2 cellular contexts compared by ENCODE assay signal in the genomic region with DNA sequence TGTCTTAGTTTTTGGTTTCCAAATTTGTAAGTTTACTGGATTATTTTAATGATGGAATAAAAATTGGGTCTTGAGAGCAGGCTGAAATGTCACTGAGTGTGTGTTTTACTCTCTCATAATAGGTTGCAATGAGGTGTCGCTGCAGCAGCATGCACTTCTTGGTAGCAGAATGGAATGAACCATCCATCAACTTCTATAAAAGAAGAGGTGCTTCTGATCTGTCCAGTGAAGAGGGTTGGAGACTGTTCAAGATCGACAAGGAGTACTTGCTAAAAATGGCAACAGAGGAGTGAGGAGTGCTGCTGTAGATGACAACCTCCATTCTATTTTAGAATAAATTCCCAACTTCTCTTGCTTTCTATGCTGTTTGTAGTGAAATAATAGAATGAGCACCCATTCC.
TF ChIP-seq lines count a peak whose summit lies in the region.

No MANE protein-coding gene starts in this region.

TF ChIP-seq in HepG2, 621 proteins besides CTCF, POLR2A, EP300 and RAD21:
- TF ChIP-seq SNAPC2 (CRISPR knock-in tag; IDR thresholded peaks at IDR 0.05) (no peak), PRPF4 (IDR thresholded peaks at IDR 0.05; ENCODE audit: low read depth, low read length, poor library complexity, severe bottlenecking) (no peak), ZNF326 (CRISPR knock-in tag; IDR thresholded peaks at IDR 0.05; ENCODE audit: borderline replicate concordance) (no peak), HMGA1 (CRISPR knock-in tag; conservative IDR thresholded peaks at IDR 0.05) (no peak), ZNF383 (CRISPR knock-in tag; IDR thresholded peaks at IDR 0.05; ENCODE audit: borderline replicate concordance) (no peak), KAT7 (CRISPR knock-in tag; IDR thresholded peaks at IDR 0.05; ENCODE audit: borderline replicate concordance) (no peak), ADNP (CRISPR knock-in tag; IDR thresholded peaks at IDR 0.05) (no peak), ZNF12 (CRISPR knock-in tag; IDR thresholded peaks at IDR 0.05) (no peak), NFKBIZ (CRISPR knock-in tag; IDR thresholded peaks at IDR 0.05) (no peak), TBX3 (IDR thresholded peaks at IDR 0.05; ENCODE audit: borderline replicate concordance) (no peak), PCBP1 (IDR thresholded peaks at IDR 0.05; ENCODE audit: borderline replicate concordance, low read depth, low read length) (no peak), ZNF235 (CRISPR knock-in tag; IDR thresholded peaks at IDR 0.05; ENCODE audit: borderline replicate concordance) (no peak), ATF1 (CRISPR knock-in tag; IDR thresholded peaks at IDR 0.05) (no peak)
- TF ChIP-seq, protein P1, sequence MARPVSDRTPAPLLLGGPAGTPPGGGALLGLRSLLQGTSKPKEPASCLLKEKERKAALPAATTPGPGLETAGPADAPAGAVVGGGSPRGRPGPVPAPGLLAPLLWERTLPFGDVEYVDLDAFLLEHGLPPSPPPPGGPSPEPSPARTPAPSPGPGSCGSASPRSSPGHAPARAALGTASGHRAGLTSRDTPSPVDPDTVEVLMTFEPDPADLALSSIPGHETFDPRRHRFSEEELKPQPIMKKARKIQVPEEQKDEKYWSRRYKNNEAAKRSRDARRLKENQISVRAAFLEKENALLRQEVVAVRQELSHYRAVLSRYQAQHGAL (CRISPR knock-in tag; IDR thresholded peaks at IDR 0.05; ENCODE audit: not compliant biosample characterization): no peak
- TF ChIP-seq, protein P2, sequence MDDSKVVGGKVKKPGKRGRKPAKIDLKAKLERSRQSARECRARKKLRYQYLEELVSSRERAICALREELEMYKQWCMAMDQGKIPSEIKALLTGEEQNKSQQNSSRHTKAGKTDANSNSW (CRISPR knock-in tag; IDR thresholded peaks at IDR 0.05; ENCODE audit: borderline replicate concordance): no peak

TF ChIP-seq in WTC11, 78 proteins besides CTCF, POLR2A, EP300 and RAD21:
- no peak for TF ChIP-seq KAT7 (CRISPR knock-in tag; IDR thresholded peaks at IDR 0.05; ENCODE audit: borderline replicate concordance)
- TF ChIP-seq, protein P3, sequence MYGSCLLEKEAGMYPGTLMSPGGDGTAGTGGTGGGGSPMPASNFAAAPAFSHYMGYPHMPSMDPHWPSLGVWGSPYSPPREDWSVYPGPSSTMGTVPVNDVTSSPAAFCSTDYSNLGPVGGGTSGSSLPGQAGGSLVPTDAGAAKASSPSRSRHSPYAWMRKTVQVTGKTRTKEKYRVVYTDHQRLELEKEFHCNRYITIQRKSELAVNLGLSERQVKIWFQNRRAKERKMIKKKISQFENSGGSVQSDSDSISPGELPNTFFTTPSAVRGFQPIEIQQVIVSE (CRISPR knock-in tag; IDR thresholded peaks at IDR 0.05; ENCODE audit: borderline replicate concordance): no peak
- no peak for TF ChIP-seq TEAD1 (CRISPR knock-in tag; IDR thresholded peaks at IDR 0.05)
- TF ChIP-seq, protein P4, sequence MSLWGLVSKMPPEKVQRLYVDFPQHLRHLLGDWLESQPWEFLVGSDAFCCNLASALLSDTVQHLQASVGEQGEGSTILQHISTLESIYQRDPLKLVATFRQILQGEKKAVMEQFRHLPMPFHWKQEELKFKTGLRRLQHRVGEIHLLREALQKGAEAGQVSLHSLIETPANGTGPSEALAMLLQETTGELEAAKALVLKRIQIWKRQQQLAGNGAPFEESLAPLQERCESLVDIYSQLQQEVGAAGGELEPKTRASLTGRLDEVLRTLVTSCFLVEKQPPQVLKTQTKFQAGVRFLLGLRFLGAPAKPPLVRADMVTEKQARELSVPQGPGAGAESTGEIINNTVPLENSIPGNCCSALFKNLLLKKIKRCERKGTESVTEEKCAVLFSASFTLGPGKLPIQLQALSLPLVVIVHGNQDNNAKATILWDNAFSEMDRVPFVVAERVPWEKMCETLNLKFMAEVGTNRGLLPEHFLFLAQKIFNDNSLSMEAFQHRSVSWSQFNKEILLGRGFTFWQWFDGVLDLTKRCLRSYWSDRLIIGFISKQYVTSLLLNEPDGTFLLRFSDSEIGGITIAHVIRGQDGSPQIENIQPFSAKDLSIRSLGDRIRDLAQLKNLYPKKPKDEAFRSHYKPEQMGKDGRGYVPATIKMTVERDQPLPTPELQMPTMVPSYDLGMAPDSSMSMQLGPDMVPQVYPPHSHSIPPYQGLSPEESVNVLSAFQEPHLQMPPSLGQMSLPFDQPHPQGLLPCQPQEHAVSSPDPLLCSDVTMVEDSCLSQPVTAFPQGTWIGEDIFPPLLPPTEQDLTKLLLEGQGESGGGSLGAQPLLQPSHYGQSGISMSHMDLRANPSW (CRISPR knock-in tag; conservative IDR thresholded peaks at IDR 0.05; ENCODE audit: low read depth): no peak
- TF ChIP-seq ZNF263 (CRISPR knock-in tag; IDR thresholded peaks at IDR 0.05; ENCODE audit: low read depth): no peak
- no peak for TF ChIP-seq HMGA2 (CRISPR knock-in tag; IDR thresholded peaks at IDR 0.05)
- TF ChIP-seq TP53 (CRISPR knock-in tag; IDR thresholded peaks at IDR 0.05): no peak
- TF ChIP-seq, protein P5, sequence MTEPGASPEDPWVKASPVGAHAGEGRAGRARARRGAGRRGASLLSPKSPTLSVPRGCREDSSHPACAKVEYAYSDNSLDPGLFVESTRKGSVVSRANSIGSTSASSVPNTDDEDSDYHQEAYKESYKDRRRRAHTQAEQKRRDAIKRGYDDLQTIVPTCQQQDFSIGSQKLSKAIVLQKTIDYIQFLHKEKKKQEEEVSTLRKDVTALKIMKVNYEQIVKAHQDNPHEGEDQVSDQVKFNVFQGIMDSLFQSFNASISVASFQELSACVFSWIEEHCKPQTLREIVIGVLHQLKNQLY (CRISPR knock-in tag; IDR thresholded peaks at IDR 0.05): no peak
- no peak for TF ChIP-seq ZNF219 (CRISPR knock-in tag; IDR thresholded peaks at IDR 0.05; ENCODE audit: borderline replicate concordance)
- TF ChIP-seq, protein P6, sequence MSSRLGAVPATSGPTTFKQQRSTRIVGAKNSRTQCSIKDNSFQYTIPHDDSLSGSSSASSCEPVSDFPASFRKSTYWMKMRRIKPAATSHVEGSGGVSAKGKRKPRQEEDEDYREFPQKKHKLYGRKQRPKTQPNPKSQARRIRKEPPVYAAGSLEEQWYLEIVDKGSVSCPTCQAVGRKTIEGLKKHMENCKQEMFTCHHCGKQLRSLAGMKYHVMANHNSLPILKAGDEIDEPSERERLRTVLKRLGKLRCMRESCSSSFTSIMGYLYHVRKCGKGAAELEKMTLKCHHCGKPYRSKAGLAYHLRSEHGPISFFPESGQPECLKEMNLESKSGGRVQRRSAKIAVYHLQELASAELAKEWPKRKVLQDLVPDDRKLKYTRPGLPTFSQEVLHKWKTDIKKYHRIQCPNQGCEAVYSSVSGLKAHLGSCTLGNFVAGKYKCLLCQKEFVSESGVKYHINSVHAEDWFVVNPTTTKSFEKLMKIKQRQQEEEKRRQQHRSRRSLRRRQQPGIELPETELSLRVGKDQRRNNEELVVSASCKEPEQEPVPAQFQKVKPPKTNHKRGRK (CRISPR knock-in tag; IDR thresholded peaks at IDR 0.05; ENCODE audit: borderline replicate concordance): no peak
- TF ChIP-seq, protein P7, sequence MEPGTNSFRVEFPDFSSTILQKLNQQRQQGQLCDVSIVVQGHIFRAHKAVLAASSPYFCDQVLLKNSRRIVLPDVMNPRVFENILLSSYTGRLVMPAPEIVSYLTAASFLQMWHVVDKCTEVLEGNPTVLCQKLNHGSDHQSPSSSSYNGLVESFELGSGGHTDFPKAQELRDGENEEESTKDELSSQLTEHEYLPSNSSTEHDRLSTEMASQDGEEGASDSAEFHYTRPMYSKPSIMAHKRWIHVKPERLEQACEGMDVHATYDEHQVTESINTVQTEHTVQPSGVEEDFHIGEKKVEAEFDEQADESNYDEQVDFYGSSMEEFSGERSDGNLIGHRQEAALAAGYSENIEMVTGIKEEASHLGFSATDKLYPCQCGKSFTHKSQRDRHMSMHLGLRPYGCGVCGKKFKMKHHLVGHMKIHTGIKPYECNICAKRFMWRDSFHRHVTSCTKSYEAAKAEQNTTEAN (CRISPR knock-in tag; IDR thresholded peaks at IDR 0.05): no peak
- no peak for TF ChIP-seq IRF2 (CRISPR knock-in tag; IDR thresholded peaks at IDR 0.05; ENCODE audit: borderline replicate concordance, low read depth)
- no peak for TF ChIP-seq OVOL2 (CRISPR knock-in tag; IDR thresholded peaks at IDR 0.05; ENCODE audit: borderline replicate concordance)
- TF ChIP-seq, protein P8, sequence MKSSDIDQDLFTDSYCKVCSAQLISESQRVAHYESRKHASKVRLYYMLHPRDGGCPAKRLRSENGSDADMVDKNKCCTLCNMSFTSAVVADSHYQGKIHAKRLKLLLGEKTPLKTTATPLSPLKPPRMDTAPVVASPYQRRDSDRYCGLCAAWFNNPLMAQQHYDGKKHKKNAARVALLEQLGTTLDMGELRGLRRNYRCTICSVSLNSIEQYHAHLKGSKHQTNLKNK (CRISPR knock-in tag; IDR thresholded peaks at IDR 0.05): no peak
- no peak for TF ChIP-seq CREM (CRISPR knock-in tag; IDR thresholded peaks at IDR 0.05)
TF ChIP-seq in WTC11: peak in this region for 0.
